In genomic region chr17:76152580-76152979, GRCh38 we compare ENCODE assay signal across 1 cellular context.
TF ChIP-seq lines count a peak whose summit lies in the region.

No MANE protein-coding gene starts in this region.

TF ChIP-seq in GM23338, 12 proteins besides CTCF, POLR2A, EP300 and RAD21 (continued from another document):
- TF ChIP-seq ZNF462 (CRISPR knock-in tag; IDR thresholded peaks at IDR 0.05) (no peak), POLR2AphosphoS5 (IDR thresholded peaks at IDR 0.05; ENCODE audit: low read depth) (no peak), REST (IDR thresholded peaks at IDR 0.05; ENCODE audit: unreplicated experiment) (no peak), JUNB (IDR thresholded peaks at IDR 0.05; ENCODE audit: unreplicated experiment) (no peak), NANOG (IDR thresholded peaks at IDR 0.05; ENCODE audit: borderline replicate concordance) (no peak)
